1 cellular context compared by ENCODE assay signal in the genomic region with DNA sequence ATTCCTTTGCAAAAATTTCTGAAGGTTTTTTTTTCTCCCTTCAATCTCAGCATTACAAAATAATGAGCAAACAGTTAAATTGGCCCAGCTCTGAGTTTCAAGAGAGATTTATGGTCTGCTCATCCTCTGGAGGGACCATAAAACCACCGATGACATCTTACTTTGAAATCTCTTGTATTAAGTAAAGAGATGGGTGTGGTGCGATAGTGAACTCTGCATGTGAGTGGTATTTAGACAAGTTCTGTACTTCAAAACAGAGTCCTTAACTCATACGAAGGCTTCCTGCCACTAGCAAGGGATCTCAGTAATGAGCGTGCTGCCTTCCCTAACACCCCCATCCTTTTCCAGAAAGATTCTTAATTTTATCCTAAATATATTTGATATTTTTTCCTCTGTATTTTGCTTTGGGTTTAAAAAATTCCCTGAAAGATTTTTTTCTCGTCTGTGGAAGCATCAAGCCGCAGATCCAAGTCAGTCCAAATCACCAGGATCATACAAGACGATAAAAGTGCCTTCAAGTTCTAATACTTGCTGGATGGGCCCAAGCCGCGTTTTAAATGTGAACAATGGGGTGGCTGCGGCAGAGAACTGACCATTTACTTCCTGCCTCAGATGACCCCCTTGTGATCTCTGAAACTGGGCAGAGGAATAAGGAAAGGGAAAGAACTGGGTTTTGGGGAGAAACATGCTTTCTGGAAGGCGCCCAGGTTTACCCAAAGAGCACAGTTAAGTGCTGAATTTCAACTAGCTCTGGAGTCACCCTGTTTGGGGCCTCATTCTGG.
TF ChIP-seq lines count a peak whose summit lies in the region.

No MANE protein-coding gene starts in this region.

TF ChIP-seq in HepG2, 621 proteins besides CTCF, POLR2A, EP300 and RAD21 (continued from another document):
- TF ChIP-seq, protein P1, sequence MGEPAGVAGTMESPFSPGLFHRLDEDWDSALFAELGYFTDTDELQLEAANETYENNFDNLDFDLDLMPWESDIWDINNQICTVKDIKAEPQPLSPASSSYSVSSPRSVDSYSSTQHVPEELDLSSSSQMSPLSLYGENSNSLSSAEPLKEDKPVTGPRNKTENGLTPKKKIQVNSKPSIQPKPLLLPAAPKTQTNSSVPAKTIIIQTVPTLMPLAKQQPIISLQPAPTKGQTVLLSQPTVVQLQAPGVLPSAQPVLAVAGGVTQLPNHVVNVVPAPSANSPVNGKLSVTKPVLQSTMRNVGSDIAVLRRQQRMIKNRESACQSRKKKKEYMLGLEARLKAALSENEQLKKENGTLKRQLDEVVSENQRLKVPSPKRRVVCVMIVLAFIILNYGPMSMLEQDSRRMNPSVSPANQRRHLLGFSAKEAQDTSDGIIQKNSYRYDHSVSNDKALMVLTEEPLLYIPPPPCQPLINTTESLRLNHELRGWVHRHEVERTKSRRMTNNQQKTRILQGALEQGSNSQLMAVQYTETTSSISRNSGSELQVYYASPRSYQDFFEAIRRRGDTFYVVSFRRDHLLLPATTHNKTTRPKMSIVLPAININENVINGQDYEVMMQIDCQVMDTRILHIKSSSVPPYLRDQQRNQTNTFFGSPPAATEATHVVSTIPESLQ (CRISPR knock-in tag; conservative IDR thresholded peaks at IDR 0.05), result 0 out of 2 replicates have a peak, but pooled peaks have one; percentile 13
- TF ChIP-seq MAFG (CRISPR knock-in tag; IDR thresholded peaks at IDR 0.05), result no peak
- TF ChIP-seq CREB3 (CRISPR knock-in tag; IDR thresholded peaks at IDR 0.05), result no peak; the same call in 1 of the 2 replicates
- TF ChIP-seq ZNF263 (CRISPR knock-in tag; IDR thresholded peaks at IDR 0.05), result no peak
